In the genomic region with DNA sequence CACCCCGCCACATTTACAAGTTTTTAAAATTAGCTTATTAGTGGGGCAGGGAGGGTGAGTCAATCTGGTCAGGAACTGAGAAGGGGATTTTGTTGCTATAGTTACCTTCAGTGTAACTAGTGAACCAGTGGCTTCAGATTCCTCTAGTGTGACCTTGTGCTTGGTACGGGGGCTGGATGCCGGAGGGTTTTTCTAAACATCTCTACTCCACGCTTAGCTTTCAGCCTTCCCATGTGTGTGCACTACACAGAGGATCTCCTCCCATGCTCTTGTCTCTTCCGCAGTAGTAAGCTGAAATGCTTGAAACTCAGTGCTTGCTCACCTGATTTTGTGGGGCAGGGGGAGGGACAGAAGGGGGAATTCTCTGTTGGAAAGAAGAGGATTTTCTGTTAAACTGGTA, we compare ENCODE assay signal across 8 cellular contexts.
DNase-seq lines count a peak whose midpoint lies in the region; ATAC-seq and TF ChIP-seq lines count a peak whose summit lies in the region.

No MANE protein-coding gene starts in this region.

- TF ChIP-seq CTCF in brain microvascular endothelial cell (IDR thresholded peaks at IDR 0.05; ENCODE audit: low read depth, low read length, missing control alignments) = no peak
- no peak for TF ChIP-seq CTCF in Calu3 (IDR thresholded peaks at IDR 0.05; ENCODE audit: unreplicated experiment)
- no peak for TF ChIP-seq CTCF in tibial artery (IDR thresholded peaks at IDR 0.05)

- DNase-seq in ACHN (peak; percentile 57), brain microvascular endothelial cell (peak; percentile 86), superior temporal gyrus (ENCODE audit: extremely low spot score) (no peak), Calu3 (no peak), HAP-1 (ENCODE audit: low spot score in 2 of 2) (no peak), tibial artery (no peak)

- H3K4me1 ChIP-seq in HAP-1 = no peaks in the 10 kb centered on the region
- no peaks in the 10 kb centered on the region for H3K4me1 ChIP-seq in tibial artery

- CTCF ChIA-PET in Calu3 (lab: Charles Lee) = interaction anchor here (0.5 to 1.3 kb wide), 5 partner anchors 15 to 104 kb away, joined by 3 to 5 read pairs (median 3); no protein-coding TSS in a partner anchor

- H3K36me3 ChIP-seq in brain microvascular endothelial cell (replicated peaks) = no peaks in the 10 kb centered on the region
- H3K36me3 ChIP-seq in HAP-1 (replicated peaks) = no peaks in the 10 kb centered on the region
- no peaks in the 10 kb centered on the region for H3K36me3 ChIP-seq in tibial artery

- H3K27ac Mint-ChIP-seq in Calu3 (ENCODE audit: unreplicated experiment) = no peak overlapping the region

- H3K4me1 Mint-ChIP-seq in Calu3 (ENCODE audit: low read depth, unreplicated experiment) = peaks cover 10% of the 10 kb centered on the region

- H3K9me3 ChIP-seq in HAP-1 = peaks cover 2% of the 10 kb centered on the region; the same call in 1 of the 2 replicates
- no peaks in the 10 kb centered on the region for H3K9me3 ChIP-seq in tibial artery

- in situ Hi-C loops in ACHN (cut with HindIII; ENCODE audit: low pct_ligation_motif_present, low pct_unique_long_range_greater_than_20kb, low sequenced_read_pairs) (no loop called here), brain microvascular endothelial cell (cut with HindIII; ENCODE audit: low pct_ligation_motif_present, low sequenced_read_pairs) (no loop called here), HAP-1 (cut with MboI; ENCODE audit: low sequenced_read_pairs) (no loop called here)

- H3K27me3 Mint-ChIP-seq in Calu3 (ENCODE audit: unreplicated experiment) = no peaks in the 10 kb centered on the region

- BruUV-seq in Calu3 (replicated peaks; lab: Mats Ljungman, UMichigan) = no TSS peak

- H3K27ac ChIP-seq in brain microvascular endothelial cell (peak overlapping the region; percentile 98), tibial artery (no peak overlapping the region)

- H3K36me3 Mint-ChIP-seq in Calu3 (ENCODE audit: insufficient read depth, unreplicated experiment) = no peaks in the 10 kb centered on the region

- intact Hi-C loops in Calu3 (cut with micrococcal nuclease; ENCODE audit: unreplicated experiment) = no loop called here
- intact Hi-C loops in tibial artery (cut with DNase I; ENCODE audit: low total_unique reads) = no loop called here

- no peak overlapping the region for H3K4me3 Mint-ChIP-seq in Calu3 (ENCODE audit: low read depth, unreplicated experiment)

- H3K9me3 Mint-ChIP-seq in Calu3 (ENCODE audit: low read depth, unreplicated experiment) = peaks cover 6% of the 10 kb centered on the region

- H3K4me3 ChIP-seq in brain microvascular endothelial cell (ENCODE audit: low read depth, low read length) = peak overlapping the region; percentile 13
- no peak overlapping the region for H3K4me3 ChIP-seq in HAP-1
- H3K4me3 ChIP-seq in tibial artery = no peak overlapping the region

- ATAC-seq in GM19023 (IDR thresholded peaks at IDR 0.05; ENCODE audit: unreplicated experiment) (peak; percentile 91), HG03060 (IDR thresholded peaks at IDR 0.05; ENCODE audit: low read depth, unreplicated experiment) (peak; percentile 95)

- no peaks in the 10 kb centered on the region for H3K27me3 ChIP-seq in brain microvascular endothelial cell (replicated peaks)
- H3K27me3 ChIP-seq in HAP-1 (ENCODE audit: low read depth) = peaks cover 22% of the 10 kb centered on the region
- no peaks in the 10 kb centered on the region for H3K27me3 ChIP-seq in tibial artery

Comparison
In these comparisons a context has a peak if more than half of its experiments do, and no peak if none do; other contexts are left out.
1. DNase-seq: peak in ACHN (single experiment) and brain microvascular endothelial cell (single experiment); none in superior temporal gyrus (single experiment), Calu3 (single experiment), HAP-1 (0 of 2) and tibial artery (0 of 2).